In the genomic region with DNA sequence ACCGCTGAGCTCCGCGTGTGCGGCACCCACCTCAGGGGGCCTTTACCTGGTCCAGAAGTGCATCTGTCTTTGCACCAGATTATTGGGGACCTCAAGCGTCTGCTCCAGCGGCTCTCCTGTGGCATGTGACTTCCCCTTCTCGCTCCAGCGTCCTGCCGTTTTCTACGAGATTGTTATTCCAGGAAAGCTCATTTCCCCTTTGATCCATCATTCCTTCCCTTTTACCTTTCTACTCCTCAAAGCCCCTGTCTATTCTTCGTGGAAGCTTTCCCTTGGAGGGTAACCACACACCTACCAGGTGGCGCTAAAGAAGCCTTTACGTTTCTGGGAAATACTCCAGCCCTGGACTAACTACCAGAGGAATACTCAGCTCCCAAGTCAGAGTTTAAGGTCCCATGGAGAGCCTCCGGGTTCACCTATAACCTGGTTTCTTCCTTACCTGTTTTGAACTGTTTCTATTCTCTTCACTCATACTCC, we compare ENCODE assay signal across 7 cellular contexts. TPM values are rescaled to one million over a fixed set of nuclear protein-coding genes. Genes with fewer than 3 reads are reported as not detected.
A peak's percentile ranks its signal among the peaks of the same experiment; 100 is the strongest.
DNase-seq lines count a peak whose midpoint lies in the region; ATAC-seq and TF ChIP-seq lines count a peak whose summit lies in the region.

No MANE protein-coding gene starts in this region.

- intact Hi-C loops in dendritic cell treated with granulocyte-macrophage colony-stimulating factor and Interleukin-4, amounts not matched to agents 40 ng/mL and 50 ng/mL, for 4 days (cut with micrococcal nuclease), result no loop called here

- DNase-seq in NCI-H1105 treated with DMSO at 0.1 percent for 48 hours (lab: John Stamatoyannopoulos, UW) (peak; percentile 49), naive B cell (no peak), GM03348 (ENCODE audit: low spot score) (no peak), NCI-H1694 treated with DMSO at 0.1 percent for 48 hours (lab: John Stamatoyannopoulos, UW) (no peak), midbrain (lab: John Stamatoyannopoulos, UW) (no peak)

- peaks cover 63% of the 10 kb centered on the region for H3K36me3 Mint-ChIP-seq in dendritic cell treated with granulocyte-macrophage colony-stimulating factor and Interleukin-4, amounts not matched to agents 40 ng/mL and 50 ng/mL, for 4 days (ENCODE audit: low read depth)
- peaks cover 0 to 8% of the 10 kb centered on the region in 2 donors for H3K36me3 Mint-ChIP-seq in naive B cell

- no peak for TF ChIP-seq CTCF in GM12875 (IDR thresholded peaks at IDR 0.05; ENCODE audit: borderline replicate concordance, insufficient read depth, low read depth, low read length)

- peaks cover 48% of the 10 kb centered on the region for H3K4me1 Mint-ChIP-seq in dendritic cell treated with granulocyte-macrophage colony-stimulating factor and Interleukin-4, amounts not matched to agents 40 ng/mL and 50 ng/mL, for 4 days (ENCODE audit: low read depth)
- H3K4me1 Mint-ChIP-seq in naive B cell, result peaks cover 21 to 27% (median 21%) of the 10 kb centered on the region in 3 donors

- peaks cover 13% of the 10 kb centered on the region for H3K27me3 Mint-ChIP-seq in dendritic cell treated with granulocyte-macrophage colony-stimulating factor and Interleukin-4, amounts not matched to agents 40 ng/mL and 50 ng/mL, for 4 days
- H3K27me3 Mint-ChIP-seq in naive B cell, result no peaks in the 10 kb centered on the region

- ATAC-seq in naive B cell (ENCODE audit: low read depth in 2 of 2), result no peak

- H3K4me3 Mint-ChIP-seq in dendritic cell treated with granulocyte-macrophage colony-stimulating factor and Interleukin-4, amounts not matched to agents 40 ng/mL and 50 ng/mL, for 4 days, result peak overlapping the region; percentile 100
- peak overlapping the region; percentile 81 to 98 (median 94) for H3K4me3 Mint-ChIP-seq in naive B cell

- H3K4me3 ChIP-seq in GM12875 (ENCODE audit: low read depth, low read length), result peak overlapping the region; percentile 93

- peak overlapping the region; percentile 89 for H3K27ac Mint-ChIP-seq in dendritic cell treated with granulocyte-macrophage colony-stimulating factor and Interleukin-4, amounts not matched to agents 40 ng/mL and 50 ng/mL, for 4 days
- peak overlapping the region; percentile 77 to 90 (median 84) for H3K27ac Mint-ChIP-seq in naive B cell

- no peaks in the 10 kb centered on the region for H3K9me3 Mint-ChIP-seq in dendritic cell treated with granulocyte-macrophage colony-stimulating factor and Interleukin-4, amounts not matched to agents 40 ng/mL and 50 ng/mL, for 4 days
- H3K9me3 Mint-ChIP-seq in naive B cell, result no peaks in the 10 kb centered on the region

RNA-seq across cellular contexts. Expression of a gene that starts 1.5 kb away (rescaled TPM):
- polyA plus RNA-seq in naive B cell (ENCODE audit: low read depth in 6 of 6), result 10 to 100 TPM; 29.4 to 40.7 (median 37.4) TPM

RNA-seq across cellular contexts. Expression of a gene that starts 16.2 kb away (rescaled TPM):
- 100 to 1,000 TPM in 2 of 6 donors, 10 to 100 TPM in 4; 66.7 to 108 (median 74.7) TPM for polyA plus RNA-seq in naive B cell (ENCODE audit: low read depth in 6 of 6)

RNA-seq across cellular contexts. Expression of a gene that starts 38.6 kb away (rescaled TPM):
- 1 to 10 TPM in 4 of 6 donors, under 1 TPM in 2; 0.47 to 1.9 (median 1.1) TPM for polyA plus RNA-seq in naive B cell (ENCODE audit: low read depth in 6 of 6)
